14 cellular contexts compared by ENCODE assay signal in the genomic region with DNA sequence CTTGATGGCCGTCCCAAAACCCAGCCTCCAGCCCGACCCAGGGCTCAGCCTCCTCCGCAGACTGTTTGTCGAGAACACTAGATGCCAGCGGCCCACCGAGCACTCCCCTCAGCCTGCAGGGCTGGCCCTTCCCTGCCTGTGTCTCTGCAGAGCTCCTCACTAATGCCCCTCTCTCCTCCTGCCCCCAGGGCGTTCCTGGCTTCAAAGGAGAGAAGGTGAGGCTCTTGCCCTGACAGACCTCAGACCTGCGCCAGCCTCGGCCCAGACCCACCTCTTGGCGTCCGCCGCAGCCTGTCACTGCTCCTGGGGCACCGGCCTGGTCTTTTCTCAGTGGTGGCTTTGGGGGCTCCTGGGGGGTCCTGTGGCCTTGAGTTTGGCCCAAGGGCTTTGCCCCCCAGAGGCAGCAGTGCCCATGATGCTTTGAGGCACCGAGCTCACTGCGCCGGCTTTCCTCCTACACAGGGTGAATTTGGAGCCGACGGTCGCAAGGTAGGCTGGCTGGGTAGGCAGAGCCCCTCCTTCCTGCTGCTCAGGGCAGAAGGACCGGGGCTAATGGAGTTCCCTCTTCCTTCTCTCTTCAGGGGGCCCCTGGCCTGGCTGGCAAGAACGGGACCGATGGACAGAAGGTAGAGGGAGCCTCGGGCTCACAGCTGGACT. TPM values are rescaled to one million over a fixed set of nuclear protein-coding genes. Genes with fewer than 3 reads are reported as not detected.
A peak's percentile ranks its signal among the peaks of the same experiment; 100 is the strongest.
DNase-seq lines count a peak whose midpoint lies in the region; ATAC-seq and TF ChIP-seq lines count a peak whose summit lies in the region.
"Had no signal": no experiment of that assay in that cellular context is flagged by ENCODE, and none has a peak within 500 bp of the region (broad histone marks: within the 10 kb centered on the region; RNA-seq: fewer than 3 reads in every experiment).

No MANE protein-coding gene starts in this region.

- no peak overlapping the region for H3K27ac ChIP-seq in upper lobe of right lung
- H3K27ac ChIP-seq: body of pancreas, thoracic aorta had no signal

- H3K27me3 Mint-ChIP-seq in activated T-cell treated with anti-CD3 and anti-CD28 coated beads, Interleukin-2, amount 50 U/mL, for 4 hours (ENCODE audit: low read depth) = no peaks in the 10 kb centered on the region
- no peaks in the 10 kb centered on the region for H3K27me3 Mint-ChIP-seq in endothelial cell (ENCODE audit: unreplicated experiment)
- H3K27me3 Mint-ChIP-seq: effector memory CD8-positive, alpha-beta T cell; naive thymus-derived CD8-positive, alpha-beta T cell had no signal

- H3K4me3 ChIP-seq in mucosa of descending colon (no peak overlapping the region), upper lobe of right lung (no peak overlapping the region)
- H3K4me3 ChIP-seq: body of pancreas, thoracic aorta had no signal

- H3K4me1 ChIP-seq in mucosa of descending colon (ENCODE audit: low read depth) = no peaks in the 10 kb centered on the region
- H3K4me1 ChIP-seq in upper lobe of right lung = no peaks in the 10 kb centered on the region
- H3K4me1 ChIP-seq: body of pancreas had no signal

- no peaks in the 10 kb centered on the region for H3K27me3 ChIP-seq in upper lobe of right lung
- H3K27me3 ChIP-seq: body of pancreas had no signal

- no peak for TF ChIP-seq CTCF in endothelial cell (IDR thresholded peaks at IDR 0.05; ENCODE audit: unreplicated experiment)
- TF ChIP-seq CTCF in mucosa of descending colon (IDR thresholded peaks at IDR 0.05) = no peak
- TF ChIP-seq CTCF in upper lobe of right lung (IDR thresholded peaks at IDR 0.05) = no peak

- no peak overlapping the region for H3K27ac Mint-ChIP-seq in endothelial cell (ENCODE audit: unreplicated experiment)

- peak; percentile 3 for DNase-seq in activated T-cell treated with anti-CD3 and anti-CD28 coated beads, Interleukin-2, amount 50 U/mL, for 4 hours
- no peak for DNase-seq in activated T-cell treated with anti-CD3 and anti-CD28 coated beads, Interleukin-2, amount 50 U/mL, for 48 hours
- DNase-seq in endothelial cell (ENCODE audit: low spot score) = peak; percentile 2
- DNase-seq in mucosa of descending colon = peak in 2 of 3 donors; percentile 16 to 22
- DNase-seq in upper lobe of right lung = peak; percentile 57
- no peak for DNase-seq in cerebellum (ENCODE audit: low spot score)
- DNase-seq: effector memory CD8-positive, alpha-beta T cell; NCI-H1092; OCI-M1 had no signal

- H3K36me3 Mint-ChIP-seq in activated T-cell treated with anti-CD3 and anti-CD28 coated beads, Interleukin-2, amount 50 U/mL, for 4 hours (ENCODE audit: insufficient read depth) = no peaks in the 10 kb centered on the region
- H3K36me3 Mint-ChIP-seq in endothelial cell (ENCODE audit: low read depth, unreplicated experiment) = peaks cover 33% of the 10 kb centered on the region

- H3K9me3 Mint-ChIP-seq in activated T-cell treated with anti-CD3 and anti-CD28 coated beads, Interleukin-2, amount 50 U/mL, for 4 hours = no peaks in the 10 kb centered on the region
- H3K9me3 Mint-ChIP-seq in endothelial cell (ENCODE audit: unreplicated experiment) = no peaks in the 10 kb centered on the region
- H3K9me3 Mint-ChIP-seq: effector memory CD8-positive, alpha-beta T cell had no signal

- ATAC-seq in activated T-cell treated with anti-CD3 and anti-CD28 coated beads, Interleukin-2, amount 50 U/mL, for 4 hours = no peak
- ATAC-seq in mucosa of descending colon (no peak), upper lobe of right lung (no peak), GM18907 (IDR thresholded peaks at IDR 0.05; ENCODE audit: unreplicated experiment) (no peak), HG02840 (IDR thresholded peaks at IDR 0.05; ENCODE audit: low FRiP score, unreplicated experiment) (no peak)
- ATAC-seq: body of pancreas; effector memory CD8-positive, alpha-beta T cell; naive thymus-derived CD8-positive, alpha-beta T cell had no signal

- intact Hi-C loops in mucosa of descending colon (cut with DNase I, micrococcal nuclease) = no loop called here
- intact Hi-C loops in upper lobe of right lung (cut with DNase I) = no loop called here

- H3K9me3 ChIP-seq in mucosa of descending colon (no peaks in the 10 kb centered on the region), upper lobe of right lung (peaks cover 5% of the 10 kb centered on the region)
- H3K9me3 ChIP-seq: thoracic aorta had no signal

- no peak overlapping the region for H3K4me3 Mint-ChIP-seq in activated T-cell treated with anti-CD3 and anti-CD28 coated beads, Interleukin-2, amount 50 U/mL, for 4 hours
- H3K4me3 Mint-ChIP-seq in endothelial cell (ENCODE audit: unreplicated experiment) = peak overlapping the region; percentile 51
- H3K4me3 Mint-ChIP-seq: effector memory CD8-positive, alpha-beta T cell; naive thymus-derived CD8-positive, alpha-beta T cell had no signal

- H3K36me3 ChIP-seq in mucosa of descending colon (ENCODE audit: low read depth) (no peaks in the 10 kb centered on the region), upper lobe of right lung (peaks cover 41% of the 10 kb centered on the region)

- no peaks in the 10 kb centered on the region for H3K4me1 Mint-ChIP-seq in activated T-cell treated with anti-CD3 and anti-CD28 coated beads, Interleukin-2, amount 50 U/mL, for 4 hours (ENCODE audit: low read depth)
- no peaks in the 10 kb centered on the region for H3K4me1 Mint-ChIP-seq in endothelial cell (ENCODE audit: unreplicated experiment)
- H3K4me1 Mint-ChIP-seq: naive thymus-derived CD8-positive, alpha-beta T cell had no signal

RNA-seq across cellular contexts. Expression of a gene that starts 18.4 kb away (rescaled TPM):
- 1 to 10 TPM; 4.8 to 7.7 (median 5.7) TPM for total RNA-seq in activated T-cell treated with anti-CD3 and anti-CD28 coated beads, Interleukin-2, amount 50 U/mL, for 4 hours
- total RNA-seq in endothelial cell (ENCODE audit: unreplicated experiment) = 378 TPM
- total RNA-seq in mucosa of descending colon = 100 to 1,000 TPM in 2 of 3 donors, 10 to 100 TPM in 1; 65.1 to 858 (median 191) TPM
- total RNA-seq in upper lobe of right lung = 269 TPM
- 60.3 TPM for total RNA-seq in cerebellum

RNA-seq across cellular contexts. Expression of a gene that starts 39.1 kb away (rescaled TPM):
- total RNA-seq in activated T-cell treated with anti-CD3 and anti-CD28 coated beads, Interleukin-2, amount 50 U/mL, for 4 hours = under 1 TPM; 0.33 to 0.71 (median 0.40) TPM
- total RNA-seq in endothelial cell (ENCODE audit: unreplicated experiment) (1.5 TPM), mucosa of descending colon (1 to 10 TPM in 1 of 3 donors, under 1 TPM in 1, not detected in 1; 0.36 to 2.1 TPM), upper lobe of right lung (0.46 TPM), cerebellum (0.73 TPM)

Comparison
In these comparisons a context has a peak if more than half of its experiments do, and no peak if none do; other contexts are left out.
1. DNase-seq: peak in activated T-cell treated with anti-CD3 and anti-CD28 coated beads, Interleukin-2, amount 50 U/mL, for 4 hours (single experiment), endothelial cell (single experiment), mucosa of descending colon (2 of 3) and upper lobe of right lung (single experiment); none in activated T-cell treated with anti-CD3 and anti-CD28 coated beads, Interleukin-2, amount 50 U/mL, for 48 hours (0 of 2) and cerebellum (single experiment).